31 cellular contexts compared by ENCODE assay signal in genomic region chr16:86308514-86308913, GRCh38.
"Had no signal": no experiment of that assay in that cellular context is flagged by ENCODE, and none has a peak within 500 bp of the region (broad histone marks: within the 10 kb centered on the region; RNA-seq: fewer than 3 reads in every experiment).

No MANE protein-coding gene starts in this region.

- FAIRE-seq: TTC549 had no signal

- H3K27me3 ChIP-seq: cardiac muscle cell, Peyer's patch, SJCRH30 had no signal

- ATAC-seq: activated CD8-positive, alpha-beta T cell treated with anti-CD3 and anti-CD28 coated beads for 36 hours; activated T-cell treated with anti-CD3 and anti-CD28 coated beads, Interleukin-2, amount 50 U/mL, for 4 hours; PC-3; Right ventricle myocardium inferior had no signal

- H3K27ac ChIP-seq: brain microvascular endothelial cell, cardiac muscle cell, KMS-11, SJCRH30, SK-N-MC had no signal

- H3K4me2 ChIP-seq: KMS-11 had no signal

- H3K4me3 ChIP-seq: cardiac muscle cell, Peyer's patch, SJCRH30, SK-N-MC had no signal

- H3K27ac Mint-ChIP-seq: activated CD4-positive, alpha-beta T cell treated with anti-CD3 and anti-CD28 coated beads, Interleukin-2, amount 10 ng/mL, durations not matched to agents 24 days and 14 days; activated CD8-positive, alpha-beta T cell treated with anti-CD3 and anti-CD28 coated beads for 36 hours; activated naive CD8-positive, alpha-beta T cell treated with anti-CD3 and anti-CD28 coated beads for 36 hours; activated T-helper 1 cell treated with anti-CD3 and anti-CD28 coated beads, Interleukin-12 subunit alpha, Interleukin-12 subunit beta, Interleukin-2, Interleukin-4 antibody, amounts not matched to agents 30 ng/mL and 10 ng/mL and 1 ng/mL, durations not matched to agents 14 hours and 24 hours and 36 hours had no signal

- H3K9me3 Mint-ChIP-seq: activated CD4-positive, alpha-beta T cell treated with anti-CD3 and anti-CD28 coated beads, Interleukin-2, amount 10 ng/mL, durations not matched to agents 24 days and 14 days; activated CD8-positive, alpha-beta T cell treated with anti-CD3 and anti-CD28 coated beads for 36 hours; activated naive CD8-positive, alpha-beta T cell treated with anti-CD3 and anti-CD28 coated beads for 36 hours; activated T-cell treated with anti-CD3 and anti-CD28 coated beads, Interleukin-2, amount 50 U/mL, for 4 hours; activated T-helper 1 cell treated with anti-CD3 and anti-CD28 coated beads, Interleukin-12 subunit alpha, Interleukin-12 subunit beta, Interleukin-2, Interleukin-4 antibody, amounts not matched to agents 30 ng/mL and 10 ng/mL and 1 ng/mL, durations not matched to agents 14 hours and 24 hours and 36 hours; central memory CD8-positive, alpha-beta T cell had no signal

- DNase-seq: activated CD4-positive, alpha-beta T cell treated with anti-CD3 and anti-CD28 coated beads, Interleukin-2, amount 10 ng/mL, durations not matched to agents 24 days and 14 days; activated CD4-positive, alpha-beta T cell treated with anti-CD3 and anti-CD28 coated beads, Interleukin-2, amount 50 U/mL, for 4 hours; activated CD8-positive, alpha-beta T cell treated with anti-CD3 and anti-CD28 coated beads for 36 hours; activated naive CD4-positive, alpha-beta T cell; activated naive CD4-positive, alpha-beta T cell treated with anti-CD3 and anti-CD28 coated beads, Interleukin-2, amount 50 U/mL, for 16 hours; activated naive CD8-positive, alpha-beta T cell treated with anti-CD3 and anti-CD28 coated beads for 36 hours; activated T-cell treated with anti-CD3 and anti-CD28 coated beads, Interleukin-2, amount 50 U/mL, for 4 hours; amniotic stem cell; brain microvascular endothelial cell; MM.1S; MV-4-11; NCI-H1092; NCI-H1436 treated with DMSO at 0.1 percent for 48 hours; NCI-H1694 treated with DMSO at 0.1 percent for 48 hours; NCI-H2029; NCI-H2171; NCI-H510A; NCI-H526; NCI-H748 treated with DMSO at 0.1 percent for 48 hours; NK-92 treated with Interleukin-12 subunit alpha and Interleukin-12 subunit beta, amount 100 ng/mL, for 24 hours; PC-3; RPMI8226; SJCRH30 had no signal

- H3K36me3 Mint-ChIP-seq: activated naive CD8-positive, alpha-beta T cell treated with anti-CD3 and anti-CD28 coated beads for 36 hours had no signal

- H3K9me3 ChIP-seq: Peyer's patch, SJCRH30 had no signal

- H3K4me3 Mint-ChIP-seq: activated CD4-positive, alpha-beta T cell treated with anti-CD3 and anti-CD28 coated beads, Interleukin-2, amount 10 ng/mL, durations not matched to agents 24 days and 14 days; activated CD8-positive, alpha-beta T cell treated with anti-CD3 and anti-CD28 coated beads for 36 hours; activated naive CD8-positive, alpha-beta T cell treated with anti-CD3 and anti-CD28 coated beads for 36 hours; activated T-cell treated with anti-CD3 and anti-CD28 coated beads, Interleukin-2, amount 50 U/mL, for 4 hours; activated T-helper 1 cell treated with anti-CD3 and anti-CD28 coated beads, Interleukin-12 subunit alpha, Interleukin-12 subunit beta, Interleukin-2, Interleukin-4 antibody, amounts not matched to agents 30 ng/mL and 10 ng/mL and 1 ng/mL, durations not matched to agents 14 hours and 24 hours and 36 hours; central memory CD8-positive, alpha-beta T cell had no signal

- H3K36me3 ChIP-seq: brain microvascular endothelial cell, cardiac muscle cell, Peyer's patch, SJCRH30 had no signal

- H3K4me1 Mint-ChIP-seq: activated CD4-positive, alpha-beta T cell treated with anti-CD3 and anti-CD28 coated beads, Interleukin-2, amount 10 ng/mL, durations not matched to agents 24 days and 14 days; activated naive CD8-positive, alpha-beta T cell treated with anti-CD3 and anti-CD28 coated beads for 36 hours; central memory CD8-positive, alpha-beta T cell had no signal

- H3K4me1 ChIP-seq: Peyer's patch, SJCRH30 had no signal
